33 cellular contexts compared by ENCODE assay signal in genomic region chr3:10336761-10337160, GRCh38. TPM values are rescaled to one million over a fixed set of nuclear protein-coding genes. Genes with fewer than 3 reads are reported as not detected.
"Had no signal": no experiment of that assay in that cellular context is flagged by ENCODE, and none has a peak within 500 bp of the region (broad histone marks: within the 10 kb centered on the region; RNA-seq: fewer than 3 reads in every experiment).

No MANE protein-coding gene starts in this region.

- DNase-seq: activated CD4-positive, alpha-beta memory T cell treated with anti-CD3 and anti-CD28 coated beads, Interleukin-2, amount 10 ng/mL, durations not matched to agents 7 days and 5 days; activated CD4-positive, alpha-beta T cell treated with anti-CD3 and anti-CD28 coated beads for 1 hour; activated CD4-positive, alpha-beta T cell treated with anti-CD3 and anti-CD28 coated beads for 48 hours; activated CD4-positive, CD25-positive, alpha-beta regulatory T cell; activated CD8-positive, alpha-beta memory T cell treated with anti-CD3 and anti-CD28 coated beads for 24 hours; activated CD8-positive, alpha-beta memory T cell treated with anti-CD3 and anti-CD28 coated beads, Interleukin-2, amount 10 ng/mL, durations not matched to agents 7 days and 5 days; activated CD8-positive, alpha-beta memory T cell treated with anti-CD3 and anti-CD28 coated beads, Interleukin-2, amount 50 U/mL, for 48 hours; activated effector memory CD4-positive, alpha-beta T cell treated with anti-CD3 and anti-CD28 coated beads, Interleukin-2, amount 50 U/mL, for 16 hours; activated naive CD4-positive, alpha-beta T cell; activated naive CD4-positive, alpha-beta T cell treated with anti-CD3 and anti-CD28 coated beads, Interleukin-2, amount 50 U/mL, for 16 hours; activated naive CD8-positive, alpha-beta T cell treated with anti-CD3 and anti-CD28 coated beads for 36 hours; activated T-cell treated with anti-CD3 and anti-CD28 coated beads, Interleukin-2, amount 50 U/mL, for 72 hours; amniotic stem cell; Kasumi-1; KG1; MG63; NCI-H1092; NCI-H1436 treated with DMSO at 0.1 percent for 48 hours; NCI-H1694 treated with DMSO at 0.1 percent for 48 hours; NCI-H2029; SIG-M5; SW 1271; T-helper 1 cell; T-helper 2 cell; T-helper 9 cell; WERI-Rb-1 had no signal

- H3K36me3 ChIP-seq: ascending aorta, cardiac muscle cell, MG63, WERI-Rb-1 had no signal

- ATAC-seq: activated CD8-positive, alpha-beta memory T cell treated with anti-CD3 and anti-CD28 coated beads, Interleukin-2, amount 10 ng/mL, durations not matched to agents 7 days and 5 days; activated T-cell treated with anti-CD3 and anti-CD28 coated beads, Interleukin-2, amount 50 U/mL, for 72 hours; activated T-helper 17 cell treated with anti-CD3 and anti-CD28 coated beads, Interleukin-2, amount 50 U/mL, for 72 hours; Panc1 had no signal

- H3K4me3 ChIP-seq: ascending aorta, cardiac muscle cell, MG63 had no signal

- H3K27me3 ChIP-seq: ascending aorta, cardiac muscle cell, MG63 had no signal

- H3K9me3 ChIP-seq: ascending aorta, MG63 had no signal

- H3K27ac ChIP-seq: ascending aorta, cardiac muscle cell, WERI-Rb-1 had no signal

- H3K4me1 ChIP-seq: ascending aorta had no signal

RNA-seq across cellular contexts. Expression of gene GHRL, which starts 44.0 kb away (rescaled TPM):
- total RNA-seq: ascending aorta, NCI-H460, RPMI7951, SK-MEL-5 had no signal
